ENCODE assay signal across 8 cellular contexts in genomic region chr3:124560406-124561215, GRCh38.
DNase-seq lines count a peak whose midpoint lies in the region; ATAC-seq and TF ChIP-seq lines count a peak whose summit lies in the region.

No MANE protein-coding gene starts in this region.

- H3K27ac Mint-ChIP-seq in brain = peak overlapping the region; percentile 71 to 93 (median 90)

- no peak for TF ChIP-seq CTCF in OCI-LY3 (IDR thresholded peaks at IDR 0.05; ENCODE audit: low read depth, low read length)
- TF ChIP-seq CTCF in brain (conservative IDR thresholded peaks at IDR 0.05) = no peak
- TF ChIP-seq CTCF in psoas muscle (IDR thresholded peaks at IDR 0.05) = no peak

- no peaks in the 10 kb centered on the region for H3K27me3 Mint-ChIP-seq in brain

- 64 to 84% (median 84%) methylated on average over 5 of the region's 5 CpGs for WGBS in psoas muscle, 3 donors

- no peak overlapping the region for H3K9ac ChIP-seq in OCI-LY3 (ENCODE audit: low read length)
- H3K9ac ChIP-seq in stomach smooth muscle (ENCODE audit: low read length in 2 of 2) = peak overlapping the region in 1 of 2 donors; percentile 36

- H3K9me3 Mint-ChIP-seq in brain = peaks cover 0 to 6% (median 0%) of the 10 kb centered on the region in 5 experiments

- H4K20me1 ChIP-seq in OCI-LY3 (ENCODE audit: insufficient read depth, low read length) = no peaks in the 10 kb centered on the region

- no peak overlapping the region for H3K4me3 Mint-ChIP-seq in brain

- peak; percentile 49 for DNase-seq in mesenteric fat pad (ENCODE audit: low spot score)
- no peak for DNase-seq in psoas muscle
- DNase-seq in stimulated activated CD4-positive, alpha-beta T cell treated with anti-CD3 and anti-CD28 coated beads, Interleukin-15, amount 100 ng/mL, for 24 hours = no peak
- no peak for DNase-seq in NCI-H2081 (lab: John Stamatoyannopoulos, UW)

- H3K27ac ChIP-seq in OCI-LY3 (ENCODE audit: low read length) = no peak overlapping the region
- peak overlapping the region; percentile 85 for H3K27ac ChIP-seq in stomach smooth muscle (ENCODE audit: low read length)
- no peak overlapping the region for H3K27ac ChIP-seq in psoas muscle

- ATAC-seq in psoas muscle (no peak), HG02840 (IDR thresholded peaks at IDR 0.05; ENCODE audit: low FRiP score, unreplicated experiment) (no peak)

- H3K79me2 ChIP-seq in OCI-LY3 (ENCODE audit: low read length) = no peaks in the 10 kb centered on the region

- no peaks in the 10 kb centered on the region for H3K36me3 ChIP-seq in OCI-LY3 (replicated peaks; ENCODE audit: low read depth, low read length)
- H3K36me3 ChIP-seq in stomach smooth muscle (ENCODE audit: control insufficient read depth in 2 of 2, insufficient read depth in 2 of 2, low read length in 2 of 2) = peaks cover 0 to 2% of the 10 kb centered on the region in 2 donors
- H3K36me3 ChIP-seq in psoas muscle (ENCODE audit: insufficient read depth in 1 of 2, low read depth in 1 of 2) = no peaks in the 10 kb centered on the region

- H3K4me2 ChIP-seq in OCI-LY3 (ENCODE audit: low read length) = no peak overlapping the region

- intact Hi-C loops in psoas muscle (cut with DNase I) = loop anchor here in 1 of 2 donors (2.0 to 10.0 kb wide), 2 partner anchors 68 to 344 kb away; no protein-coding TSS in a partner anchor

- peak overlapping the region; percentile 46; the same call in 1 of the 2 replicates for H2AFZ ChIP-seq in OCI-LY3 (ENCODE audit: low read depth, low read length)

- H3K4me1 ChIP-seq in OCI-LY3 (ENCODE audit: low read length) (no peaks in the 10 kb centered on the region), stomach smooth muscle (ENCODE audit: control insufficient read depth, insufficient read depth, low read length) (peaks cover 58% of the 10 kb centered on the region), psoas muscle (peaks cover 4% of the 10 kb centered on the region)

- H3K36me3 Mint-ChIP-seq in brain = peaks cover 5% of the 10 kb centered on the region

- H3K4me1 Mint-ChIP-seq in brain = peaks cover 76% of the 10 kb centered on the region

- no peaks in the 10 kb centered on the region for H3K9me3 ChIP-seq in OCI-LY3 (ENCODE audit: insufficient read depth, low read length)
- H3K9me3 ChIP-seq in stomach smooth muscle (ENCODE audit: control insufficient read depth in 2 of 2, low read length in 2 of 2) = no peaks in the 10 kb centered on the region
- H3K9me3 ChIP-seq in psoas muscle = no peaks in the 10 kb centered on the region

- H3K4me3 ChIP-seq in OCI-LY3 (ENCODE audit: low read length) (no peak overlapping the region), stomach smooth muscle (ENCODE audit: low read length in 2 of 2) (peak overlapping the region in 1 of 2 donors; percentile 22), psoas muscle (no peak overlapping the region)

- H3K27me3 ChIP-seq in OCI-LY3 (ENCODE audit: low read depth, low read length) (peaks cover 43% of the 10 kb centered on the region), stomach smooth muscle (ENCODE audit: control insufficient read depth in 1 of 2, insufficient read depth in 2 of 2, low read length in 2 of 2) (no peaks in the 10 kb centered on the region), psoas muscle (ENCODE audit: insufficient read depth in 3 of 3, low read length in 2 of 3) (no peaks in the 10 kb centered on the region)
